Comparison of ENCODE assay signal across 22 cellular contexts in the genomic region with DNA sequence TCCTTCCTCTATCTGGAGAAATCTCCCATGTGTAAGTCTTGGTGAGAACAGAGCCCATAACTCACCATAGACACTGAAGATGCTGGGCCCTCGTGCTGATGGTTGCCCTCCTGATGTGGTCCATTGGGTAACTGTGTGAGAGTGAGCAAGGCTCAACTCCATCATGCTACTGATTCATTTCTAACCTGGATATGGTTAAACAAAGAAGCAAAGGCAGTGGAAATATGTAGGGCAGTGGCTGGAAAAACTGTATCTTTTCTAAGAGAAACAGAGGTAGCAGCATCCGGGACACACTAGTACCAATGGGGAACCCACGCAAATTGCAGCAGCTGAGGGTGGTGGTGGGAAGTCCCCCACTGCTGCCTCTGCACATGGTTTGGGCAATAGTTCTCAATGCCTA.
DNase-seq lines count a peak whose midpoint lies in the region; ATAC-seq and TF ChIP-seq lines count a peak whose summit lies in the region.
"Had no signal": no experiment of that assay in that cellular context is flagged by ENCODE, and none has a peak within 500 bp of the region (broad histone marks: within the 10 kb centered on the region; RNA-seq: fewer than 3 reads in every experiment).

No MANE protein-coding gene starts in this region.

- peaks cover 2% of the 10 kb centered on the region for H3K27me3 Mint-ChIP-seq in T-helper 2 cell treated with Interferon-gamma antibody and Interleukin-4, amounts not matched to agents 5 μg/mL and 100 μg/mL, for 36 hours (ENCODE audit: low read depth)
- H3K27me3 Mint-ChIP-seq in activated naive CD8-positive, alpha-beta T cell treated with anti-CD3 and anti-CD28 coated beads for 36 hours, result peaks cover 7% of the 10 kb centered on the region

- no peaks in the 10 kb centered on the region for H3K36me3 ChIP-seq in transverse colon
- H3K36me3 ChIP-seq: lower lobe of right lung had no signal

- ATAC-seq in HG03045 (IDR thresholded peaks at IDR 0.05; ENCODE audit: unreplicated experiment) (no peak), GM18909 (IDR thresholded peaks at IDR 0.05; ENCODE audit: poor library complexity, unreplicated experiment) (no peak)
- ATAC-seq: body of pancreas, GM23338, lower lobe of right lung, psoas muscle had no signal

- in situ Hi-C loops in transverse colon (cut with MboI; ENCODE audit: low pct_ligation_motif_present in 1 of 4, low pct_unique_long_range_greater_than_20kb in 1 of 4, low sequenced_read_pairs in 3 of 4), result no loop called here

- no peak for TF ChIP-seq EP300 in transverse colon (IDR thresholded peaks at IDR 0.05; ENCODE audit: low read depth)

- no peak overlapping the region for H3K27ac ChIP-seq in transverse colon
- H3K27ac ChIP-seq: body of pancreas, lower lobe of right lung, psoas muscle had no signal

- H3K9me3 Mint-ChIP-seq in T-helper 2 cell treated with Interferon-gamma antibody and Interleukin-4, amounts not matched to agents 5 μg/mL and 100 μg/mL, for 36 hours, result peaks cover 7% of the 10 kb centered on the region
- H3K9me3 Mint-ChIP-seq in activated naive CD8-positive, alpha-beta T cell treated with anti-CD3 and anti-CD28 coated beads for 36 hours, result peaks cover 8% of the 10 kb centered on the region
- H3K9me3 Mint-ChIP-seq: GM23338 had no signal

- no peaks in the 10 kb centered on the region for H3K27me3 ChIP-seq in transverse colon
- H3K27me3 ChIP-seq: body of pancreas had no signal

- peak; percentile 52 for DNase-seq in T-helper 2 cell treated with Interferon-gamma antibody and Interleukin-4, amounts not matched to agents 5 μg/mL and 100 μg/mL, for 36 hours (ENCODE audit: low spot score)
- DNase-seq in activated CD4-positive, alpha-beta T cell treated with anti-CD3 and anti-CD28 coated beads, Interleukin-2, amount 50 U/mL, for 4 hours, result peak; percentile 16 to 28
- peak; percentile 58 for DNase-seq in activated naive CD8-positive, alpha-beta T cell treated with anti-CD3 and anti-CD28 coated beads for 36 hours
- peak; percentile 21 to 59 for DNase-seq in stimulated activated CD4-positive, alpha-beta T cell treated with anti-CD3 and anti-CD28 coated beads, Interleukin-4, amount 100 ng/mL, for 4 hours
- no peak for DNase-seq in putamen (ENCODE audit: low spot score)
- no peak for DNase-seq in transverse colon
- DNase-seq: body of pancreas; CD8-positive, alpha-beta memory T cell; DMS79 treated with DMSO at 0.1 percent for 48 hours; effector CD8-positive, alpha-beta T cell; lower lobe of right lung; MM.1S; NCI-H146; NCI-H2171 treated with DMSO at 0.1 percent for 48 hours; NCI-H69; psoas muscle; Right ventricle myocardium superior; substantia nigra; SW 1271 had no signal

- TF ChIP-seq CTCF in transverse colon (IDR thresholded peaks at IDR 0.05), result no peak

- H3K27ac Mint-ChIP-seq in T-helper 2 cell treated with Interferon-gamma antibody and Interleukin-4, amounts not matched to agents 5 μg/mL and 100 μg/mL, for 36 hours, result no peak overlapping the region
- H3K27ac Mint-ChIP-seq in activated naive CD8-positive, alpha-beta T cell treated with anti-CD3 and anti-CD28 coated beads for 36 hours, result peak overlapping the region; percentile 75
- H3K27ac Mint-ChIP-seq: CD8-positive, alpha-beta memory T cell; GM23338 had no signal

- H3K36me3 Mint-ChIP-seq in T-helper 2 cell treated with Interferon-gamma antibody and Interleukin-4, amounts not matched to agents 5 μg/mL and 100 μg/mL, for 36 hours (ENCODE audit: low read depth), result no peaks in the 10 kb centered on the region
- peaks cover 4% of the 10 kb centered on the region for H3K36me3 Mint-ChIP-seq in activated naive CD8-positive, alpha-beta T cell treated with anti-CD3 and anti-CD28 coated beads for 36 hours
- H3K36me3 Mint-ChIP-seq: CD8-positive, alpha-beta memory T cell had no signal

- TF ChIP-seq POLR2A in transverse colon (IDR thresholded peaks at IDR 0.05), result no peak

- no peaks in the 10 kb centered on the region for H3K9me3 ChIP-seq in transverse colon
- H3K9me3 ChIP-seq: body of pancreas, lower lobe of right lung, psoas muscle had no signal

- H3K4me1 Mint-ChIP-seq in T-helper 2 cell treated with Interferon-gamma antibody and Interleukin-4, amounts not matched to agents 5 μg/mL and 100 μg/mL, for 36 hours (ENCODE audit: low read depth), result peaks cover 3% of the 10 kb centered on the region
- peaks cover 15% of the 10 kb centered on the region for H3K4me1 Mint-ChIP-seq in activated naive CD8-positive, alpha-beta T cell treated with anti-CD3 and anti-CD28 coated beads for 36 hours
- H3K4me1 Mint-ChIP-seq: GM23338 had no signal

- WGBS in transverse colon (ENCODE audit: low coverage in 1 of 2), 2 donors, result 67 to 76% methylated on average over 3 of the region's 3 CpGs

- H3K4me1 ChIP-seq in transverse colon, result no peaks in the 10 kb centered on the region
- H3K4me1 ChIP-seq: body of pancreas, lower lobe of right lung, psoas muscle had no signal

- no peak overlapping the region for H3K4me3 ChIP-seq in transverse colon
- H3K4me3 ChIP-seq: body of pancreas, GM23338, lower lobe of right lung, psoas muscle had no signal

- intact Hi-C loops in transverse colon (cut with DNase I; ENCODE audit: low total_unique reads), result no loop called here

- no peak overlapping the region for H3K4me3 Mint-ChIP-seq in T-helper 2 cell treated with Interferon-gamma antibody and Interleukin-4, amounts not matched to agents 5 μg/mL and 100 μg/mL, for 36 hours
- H3K4me3 Mint-ChIP-seq in activated naive CD8-positive, alpha-beta T cell treated with anti-CD3 and anti-CD28 coated beads for 36 hours, result no peak overlapping the region
- H3K4me3 Mint-ChIP-seq: CD8-positive, alpha-beta memory T cell; GM23338 had no signal

Comparison
In these comparisons a context has a peak if more than half of its experiments do, and no peak if none do; other contexts are left out.
1. DNase-seq: peak in T-helper 2 cell treated with Interferon-gamma antibody and Interleukin-4, amounts not matched to agents 5 μg/mL and 100 μg/mL, for 36 hours (single experiment), activated CD4-positive, alpha-beta T cell treated with anti-CD3 and anti-CD28 coated beads, Interleukin-2, amount 50 U/mL, for 4 hours (2 of 2), activated naive CD8-positive, alpha-beta T cell treated with anti-CD3 and anti-CD28 coated beads for 36 hours (single experiment) and stimulated activated CD4-positive, alpha-beta T cell treated with anti-CD3 and anti-CD28 coated beads, Interleukin-4, amount 100 ng/mL, for 4 hours (2 of 2); none in putamen (single experiment) and transverse colon (single experiment).